ENCODE assay signal across 10 cellular contexts in genomic region chr1:200042119-200042436, GRCh38. TPM values are rescaled to one million over a fixed set of nuclear protein-coding genes. Genes with fewer than 3 reads are reported as not detected.
A peak's percentile ranks its signal among the peaks of the same experiment; 100 is the strongest.
DNase-seq lines count a peak whose midpoint lies in the region; ATAC-seq, FAIRE-seq and TF ChIP-seq lines count a peak whose summit lies in the region.
"Had no signal": no experiment of that assay in that cellular context is flagged by ENCODE, and none has a peak within 500 bp of the region (broad histone marks: within the 10 kb centered on the region; RNA-seq: fewer than 3 reads in every experiment).

No MANE protein-coding gene starts in this region.

- no peak for TF ChIP-seq CTCF in Calu3 (IDR thresholded peaks at IDR 0.05; ENCODE audit: unreplicated experiment)

- H3K4me3 ChIP-seq in SK-N-MC (0 out of 2 replicates have a peak overlapping the region, but pooled peaks have one; percentile 26), iPS DF 6.9 (ENCODE audit: low read length) (peak overlapping the region; percentile 63)

- H3K36me3 Mint-ChIP-seq in Calu3 (ENCODE audit: insufficient read depth, unreplicated experiment): peaks cover 44% of the 10 kb centered on the region

- peaks cover 2% of the 10 kb centered on the region; the same call in 1 of the 2 replicates for H3K4me1 ChIP-seq in iPS DF 6.9 (ENCODE audit: control insufficient read depth, insufficient read depth, low read length)

- peaks cover 46% of the 10 kb centered on the region for H3K27me3 Mint-ChIP-seq in Calu3 (ENCODE audit: unreplicated experiment)

- no peak overlapping the region for H3K27ac Mint-ChIP-seq in Calu3 (ENCODE audit: unreplicated experiment)

- H3K27ac ChIP-seq in SK-N-MC (no peak overlapping the region), iPS DF 6.9 (ENCODE audit: low read length) (no peak overlapping the region)

- no peaks in the 10 kb centered on the region for H3K9me3 Mint-ChIP-seq in Calu3 (ENCODE audit: low read depth, unreplicated experiment)

- peaks cover 35% of the 10 kb centered on the region for H3K4me1 Mint-ChIP-seq in Calu3 (ENCODE audit: low read depth, unreplicated experiment)

- DNase-seq in Calu3 (no peak), SK-N-MC (ENCODE audit: low read depth, low spot score) (no peak), iPS DF 6.9 (ENCODE audit: low read depth, low spot score) (no peak), retina (peak; percentile 54), GM19239 (ENCODE audit: insufficient read length, low spot score) (no peak), NCI-H774 (lab: John Stamatoyannopoulos, UW) (no peak), AML-193 (lab: John Stamatoyannopoulos, UW) (no peak)
- DNase-seq: DND-41 had no signal

- BruUV-seq in Calu3 (replicated peaks; lab: Mats Ljungman, UMichigan): no TSS peak

- CTCF ChIA-PET in Calu3 (lab: Charles Lee): no interaction called here

- H3K9me3 ChIP-seq in SK-N-MC (ENCODE audit: low read depth, low read length) (no peaks in the 10 kb centered on the region), iPS DF 6.9 (ENCODE audit: control insufficient read depth, insufficient read depth, low read length) (no peaks in the 10 kb centered on the region)

- no peak for ATAC-seq in HG03460 (IDR thresholded peaks at IDR 0.05; ENCODE audit: unreplicated experiment)

- intact Hi-C loops in Calu3 (cut with micrococcal nuclease; ENCODE audit: unreplicated experiment): loop anchor here (2.0 kb wide), 1 partner anchor 89 kb away; no protein-coding TSS in a partner anchor

- H3K36me3 ChIP-seq in SK-N-MC (ENCODE audit: insufficient read depth, low read length) (no peaks in the 10 kb centered on the region), iPS DF 6.9 (ENCODE audit: control insufficient read depth, insufficient read depth, low read length) (no peaks in the 10 kb centered on the region)

- WGBS in iPS DF 6.9 (ENCODE audit: insufficient coverage, insufficient read length): no CpG with 5 or more reads among the region's 18 CpGs

- H3K27me3 ChIP-seq in iPS DF 6.9 (ENCODE audit: control insufficient read depth, insufficient read depth, low read length): peaks cover 20% of the 10 kb centered on the region

- FAIRE-seq in GM19239 (lab: Jason Lieb, UNC): no peak
- FAIRE-seq: bronchial epithelial cell had no signal

- peak overlapping the region; percentile 83 for H3K4me3 Mint-ChIP-seq in Calu3 (ENCODE audit: low read depth, unreplicated experiment)

- no peak overlapping the region for H3K9ac ChIP-seq in SK-N-MC (ENCODE audit: insufficient read length)

RNA-seq across cellular contexts. Expression of gene NR5A2, which starts 14.6 kb away (rescaled TPM):
- 6.9 and 9.5 TPM in 2 replicates for total RNA-seq in Calu3 (2022)
- total RNA-seq: bronchial epithelial cell had no signal
